Comparison of ENCODE assay signal across 9 cellular contexts in genomic region chr10:7756360-7756992, GRCh38. TPM values are rescaled to one million over a fixed set of nuclear protein-coding genes. Genes with fewer than 3 reads are reported as not detected.
DNase-seq lines count a peak whose midpoint lies in the region; ATAC-seq, FAIRE-seq and TF ChIP-seq lines count a peak whose summit lies in the region.
"Had no signal": no experiment of that assay in that cellular context is flagged by ENCODE, and none has a peak within 500 bp of the region (broad histone marks: within the 10 kb centered on the region; RNA-seq: fewer than 3 reads in every experiment).

No MANE protein-coding gene starts in this region.

- TF ChIP-seq EP300 in HepG2 (IDR thresholded peaks at IDR 0.05; ENCODE audit: low read depth in 2 of 2, low read length in 2 of 2) (no peak), HepG2 (CRISPR knock-in tag; IDR thresholded peaks at IDR 0.05; ENCODE audit: borderline replicate concordance) (no peak)

- H3K4me2 ChIP-seq in MM.1S (ENCODE audit: low read depth, low read length) (no peak overlapping the region), astrocyte (ENCODE audit: low read length) (no peak overlapping the region), HepG2 (ENCODE audit: low read depth, low read length) (no peak overlapping the region)

- in situ Hi-C loops in HepG2 (cut with HindIII; ENCODE audit: extremely low pct_ligation_motif_present, low pct_unique_long_range_greater_than_20kb), result loop anchor here (25.0 kb wide), 1 partner anchor 1556 kb away; no protein-coding TSS in a partner anchor

- H3K4me3 ChIP-seq in MM.1S (ENCODE audit: low read length) (no peak overlapping the region), astrocyte (ENCODE audit: insufficient read depth, low read depth, low read length) (no peak overlapping the region), HepG2 (replicated peaks in 1 of 3; ENCODE audit: insufficient read depth in 1 of 3, low read depth in 2 of 3, low read length in 3 of 3) (no peak overlapping the region)

- H3K79me2 ChIP-seq in MM.1S (ENCODE audit: low read length) (no peaks in the 10 kb centered on the region), astrocyte (ENCODE audit: insufficient read depth, low read length) (no peaks in the 10 kb centered on the region), HepG2 (ENCODE audit: insufficient read depth, low read length) (no peaks in the 10 kb centered on the region)

- H3K9me3 ChIP-seq in MM.1S (replicated peaks; ENCODE audit: insufficient read depth, low read length), result no peaks in the 10 kb centered on the region
- H3K9me3 ChIP-seq in astrocyte (ENCODE audit: insufficient read depth, low read depth, low read length), result no peaks in the 10 kb centered on the region
- no peaks in the 10 kb centered on the region for H3K9me3 ChIP-seq in HepG2 (ENCODE audit: low read length)

- no peaks in the 10 kb centered on the region for H3K9me3 Mint-ChIP-seq in activated CD4-positive, alpha-beta T cell treated with anti-CD3 and anti-CD28 coated beads for 36 hours (ENCODE audit: low read depth)
- H3K9me3 Mint-ChIP-seq in astrocyte (ENCODE audit: unreplicated experiment), result no peaks in the 10 kb centered on the region

- H3K4me1 ChIP-seq in MM.1S (ENCODE audit: low read length) (no peaks in the 10 kb centered on the region), astrocyte (ENCODE audit: insufficient read depth, low read length) (no peaks in the 10 kb centered on the region), HepG2 (ENCODE audit: insufficient read depth, low read length) (no peaks in the 10 kb centered on the region)

- peak; percentile 54; the same call in 1 of the 2 replicates for TF ChIP-seq RAD21 in HepG2 (CRISPR knock-in tag; IDR thresholded peaks at IDR 0.05)

- BruUV-seq in HepG2 (replicated peaks; lab: Mats Ljungman, UMichigan), result no TSS peak

- DNase-seq in activated CD4-positive, alpha-beta T cell treated with anti-CD3 and anti-CD28 coated beads for 36 hours, result peak; percentile 49
- no peak for DNase-seq in activated CD4-positive, alpha-beta T cell treated with anti-CD3 and anti-CD28 coated beads for 1 hour
- DNase-seq in MM.1S (peak; percentile 35), astrocyte (ENCODE audit: low read depth) (no peak), HepG2 (ENCODE audit: low spot score) (peak; percentile 41)

- no peak overlapping the region for H3K27ac Mint-ChIP-seq in activated CD4-positive, alpha-beta T cell treated with anti-CD3 and anti-CD28 coated beads for 36 hours
- no peak overlapping the region for H3K27ac Mint-ChIP-seq in astrocyte (ENCODE audit: unreplicated experiment)

- TF ChIP-seq CTCF in MM.1S (IDR thresholded peaks at IDR 0.05; ENCODE audit: low read length) (peak; percentile 45), astrocyte (IDR thresholded peaks at IDR 0.05; ENCODE audit: insufficient read depth, low read depth, low read length) (peak; percentile 32), HepG2 (CRISPR knock-in tag; IDR thresholded peaks at IDR 0.05) (peak; percentile 73)

- POLR2A ChIA-PET in activated CD4-positive, alpha-beta T cell treated with anti-CD3 and anti-CD28 coated beads for 36 hours (lab: Charles Lee), result interaction anchor here (0.6 kb wide), 1 partner anchor 309 kb away, joined by 6 read pairs; no protein-coding TSS in a partner anchor
- POLR2A ChIA-PET in HepG2 (lab: Yijun Ruan, JAX), result interaction anchor here (0.6 to 1.9 kb wide), 5 partner anchors 11 to 70 kb away, joined by 3 to 8 read pairs (median 4); partner anchors contain the start of genes ATP5F1C, ITIH2 and KIN

- FAIRE-seq in astrocyte (lab: Jason Lieb, UNC) (no peak), HepG2 (lab: Jason Lieb, UNC) (peak; percentile 39)
- FAIRE-seq: G401.6 had no signal

- no peak for TF ChIP-seq POLR2A in HepG2 (IDR thresholded peaks at IDR 0.05; ENCODE audit: insufficient read depth in 1 of 2, low read depth in 2 of 2, low read length in 2 of 2)

- no peaks in the 10 kb centered on the region for H3K9me2 ChIP-seq in MM.1S (replicated peaks; ENCODE audit: insufficient read depth, low read length)

- CTCF ChIA-PET in activated CD4-positive, alpha-beta T cell treated with anti-CD3 and anti-CD28 coated beads for 36 hours (lab: Charles Lee), result interaction anchor here (0.6 to 1.0 kb wide), 3 partner anchors 20 to 1824 kb away, joined by 3 to 4 read pairs (median 4); partner anchors contain the start of genes ATP5F1C and KIN
- CTCF ChIA-PET in HepG2 (lab: Yijun Ruan, JAX; ENCODE audit: low intra/inter-chr PET ratio, low total read pairs), result interaction anchor here (0.7 to 1.9 kb wide), 2 partner anchors 231 to 1545 kb away, joined by 3 to 10 read pairs; no protein-coding TSS in a partner anchor

- no peaks in the 10 kb centered on the region for H3F3A ChIP-seq in MM.1S (ENCODE audit: insufficient read depth, low read length)

- ATAC-seq in activated CD4-positive, alpha-beta T cell treated with anti-CD3 and anti-CD28 coated beads for 36 hours, result peak; percentile 53
- ATAC-seq in HepG2 (peak; percentile 87), HG03025 (IDR thresholded peaks at IDR 0.05; ENCODE audit: low FRiP score, unreplicated experiment) (no peak), HG02798 (IDR thresholded peaks at IDR 0.05; ENCODE audit: poor library complexity, unreplicated experiment) (no peak), HG02610 (IDR thresholded peaks at IDR 0.05; ENCODE audit: unreplicated experiment) (no peak)

- H3K9ac ChIP-seq in MM.1S (ENCODE audit: low read length) (no peak overlapping the region), astrocyte (ENCODE audit: low read length) (no peak overlapping the region), HepG2 (ENCODE audit: insufficient read depth, low read depth, low read length) (no peak overlapping the region)

- 80% methylated on average over 7 of the region's 7 CpGs for WGBS in HepG2 (ENCODE audit: low lambda C conversion rate)

- H3K27me3 ChIP-seq in MM.1S (replicated peaks; ENCODE audit: insufficient read depth, low read length) (no peaks in the 10 kb centered on the region), astrocyte (ENCODE audit: insufficient read depth, low read length) (no peaks in the 10 kb centered on the region), HepG2 (ENCODE audit: control insufficient read depth in 1 of 2, insufficient read depth in 2 of 2, low read length in 2 of 2) (no peaks in the 10 kb centered on the region)

- H3K27ac ChIP-seq in MM.1S (ENCODE audit: low read length) (no peak overlapping the region), astrocyte (ENCODE audit: low read depth, low read length) (no peak overlapping the region), HepG2 (ENCODE audit: extremely low read length, insufficient read depth, low read length) (no peak overlapping the region)

- no peaks in the 10 kb centered on the region for H3K27me3 Mint-ChIP-seq in activated CD4-positive, alpha-beta T cell treated with anti-CD3 and anti-CD28 coated beads for 36 hours
- no peaks in the 10 kb centered on the region for H3K27me3 Mint-ChIP-seq in astrocyte (ENCODE audit: low read depth, unreplicated experiment)

- intact Hi-C loops in activated CD4-positive, alpha-beta T cell treated with anti-CD3 and anti-CD28 coated beads for 36 hours (cut with DNase I, micrococcal nuclease), result loop anchor here (1.0 to 10.0 kb wide), 3 partner anchors 232 to 1549 kb away; no protein-coding TSS in a partner anchor
- intact Hi-C loops in HepG2 (cut with micrococcal nuclease; ENCODE audit: unreplicated experiment), result loop anchor here (2.0 to 5.0 kb wide), 3 partner anchors 61 to 1546 kb away; partner anchors contain the start of gene TAF3

- H4K20me1 ChIP-seq in MM.1S (ENCODE audit: insufficient read depth, low read length) (no peaks in the 10 kb centered on the region), astrocyte (ENCODE audit: insufficient read depth, low read length) (peaks cover 4% of the 10 kb centered on the region), HepG2 (ENCODE audit: insufficient read depth, low read length) (no peaks in the 10 kb centered on the region)

- no peaks in the 10 kb centered on the region; the same call in 1 of the 2 replicates for H3K36me3 ChIP-seq in MM.1S (replicated peaks; ENCODE audit: insufficient read depth, low read length)
- peaks cover 57% of the 10 kb centered on the region for H3K36me3 ChIP-seq in astrocyte (ENCODE audit: insufficient read depth, low read length)
- H3K36me3 ChIP-seq in HepG2 (replicated peaks in 1 of 2; ENCODE audit: control insufficient read depth in 1 of 2, insufficient read depth in 2 of 2, low read length in 2 of 2), result peaks cover 5 to 56% of the 10 kb centered on the region in 2 experiments

- no peak overlapping the region for H3K4me3 Mint-ChIP-seq in activated CD4-positive, alpha-beta T cell treated with anti-CD3 and anti-CD28 coated beads for 36 hours
- no peak overlapping the region for H3K4me3 Mint-ChIP-seq in astrocyte (ENCODE audit: unreplicated experiment)

- peaks cover 46% of the 10 kb centered on the region for H3K36me3 Mint-ChIP-seq in activated CD4-positive, alpha-beta T cell treated with anti-CD3 and anti-CD28 coated beads for 36 hours (ENCODE audit: low read depth)
- peaks cover 5% of the 10 kb centered on the region for H3K36me3 Mint-ChIP-seq in astrocyte (ENCODE audit: low read depth, unreplicated experiment)

- H2AFZ ChIP-seq in MM.1S (ENCODE audit: low read length) (no peak overlapping the region), astrocyte (ENCODE audit: low read depth, low read length) (no peak overlapping the region), HepG2 (ENCODE audit: low read length) (no peak overlapping the region)

- no peaks in the 10 kb centered on the region for H3K4me1 Mint-ChIP-seq in activated CD4-positive, alpha-beta T cell treated with anti-CD3 and anti-CD28 coated beads for 36 hours
- H3K4me1 Mint-ChIP-seq in astrocyte (ENCODE audit: low read depth, unreplicated experiment), result no peaks in the 10 kb centered on the region

RNA-seq across cellular contexts. Expression of gene KIN, which starts 31.3 kb away (rescaled TPM):
- total RNA-seq in activated CD4-positive, alpha-beta T cell treated with anti-CD3 and anti-CD28 coated beads for 36 hours, result 10 to 100 TPM; 15.0 to 15.1 TPM
- 14.1 and 18.0 TPM in 2 replicates for total RNA-seq in astrocyte
- 23.2 and 34.6 TPM in 2 replicates for total RNA-seq in HepG2 (2016; rRNA removed; fragmentation: Illumina TruSeq; extraction: Trizol)
- 6.2 and 6.5 TPM in 2 replicates for total RNA-seq in HepG2 (2016; cell fraction: cytosol; rRNA removed; fragmentation: Illumina TruSeq; extraction: Trizol; ENCODE audit: low read depth)
- 23.1 and 32.6 TPM in 2 replicates for total RNA-seq in HepG2 (2016; cell fraction: insoluble cytoplasmic fraction; rRNA removed; fragmentation: Illumina TruSeq; extraction: Trizol)
- 4.8 and 7.1 TPM in 2 replicates for total RNA-seq in HepG2 (2016; cell fraction: membrane; rRNA removed; fragmentation: Illumina TruSeq; extraction: Trizol)
- total RNA-seq in HepG2 (2016; cell fraction: nucleus; rRNA removed; fragmentation: Illumina TruSeq; extraction: Trizol), result 13.7 and 13.9 TPM in 2 replicates
- polyA plus RNA-seq in HepG2 (2011; rRNA removed), result 3.8 and 4.9 TPM in 2 replicates
- polyA plus RNA-seq in HepG2 (2011; cell fraction: cytosol; rRNA removed), result 0.99 and 1.8 TPM in 2 replicates
- 3.1 and 4.2 TPM in 2 replicates for polyA plus RNA-seq in HepG2 (2011; cell fraction: nucleus; rRNA removed)
- 7.4 and 9.5 TPM in 2 replicates for polyA plus RNA-seq in HepG2 (2012)
- polyA plus RNA-seq in HepG2 (2016; cell fraction: cytosol; fragmentation: Illumina TruSeq; extraction: Trizol; ENCODE audit: low read depth), result 2.2 and 2.8 TPM in 2 replicates
- polyA plus RNA-seq in HepG2 (2016; cell fraction: insoluble cytoplasmic fraction; fragmentation: Illumina TruSeq; extraction: Trizol; ENCODE audit: low read depth), result 37.5 and 38.1 TPM in 2 replicates
- 2.8 and 5.0 TPM in 2 replicates for polyA plus RNA-seq in HepG2 (2016; cell fraction: membrane; fragmentation: Illumina TruSeq; extraction: Trizol; ENCODE audit: low read depth)
- 28.2 and 28.5 TPM in 2 replicates for polyA plus RNA-seq in HepG2 (2016; cell fraction: nucleus; fragmentation: Illumina TruSeq; extraction: Trizol; ENCODE audit: insufficient read depth, low read depth)
- 1.4 and 2.1 TPM in 2 replicates for polyA minus RNA-seq in HepG2 (2011; rRNA and poly(A)+ RNA removed; ENCODE audit: low replicate concordance)
- polyA minus RNA-seq in HepG2 (2011; cell fraction: cytosol; rRNA and poly(A)+ RNA removed), result 0.79 and 3.4 TPM in 2 replicates
- 15.2 and 16.6 TPM in 2 replicates for polyA minus RNA-seq in HepG2 (2011; cell fraction: nucleus; rRNA and poly(A)+ RNA removed)

RNA-seq across cellular contexts. Expression of gene ATP5F1C, which starts 31.5 kb away (rescaled TPM):
- 100 to 1,000 TPM; 317 to 396 TPM for total RNA-seq in activated CD4-positive, alpha-beta T cell treated with anti-CD3 and anti-CD28 coated beads for 36 hours
- total RNA-seq in astrocyte (231 and 267 TPM in 2 replicates), HepG2 (2016; rRNA removed; fragmentation: Illumina TruSeq; extraction: Trizol) (416 and 578 TPM in 2 replicates)
- total RNA-seq in HepG2 (2016; cell fraction: cytosol; rRNA removed; fragmentation: Illumina TruSeq; extraction: Trizol; ENCODE audit: low read depth), result 310 and 312 TPM in 2 replicates
- total RNA-seq in HepG2 (2016; cell fraction: insoluble cytoplasmic fraction; rRNA removed; fragmentation: Illumina TruSeq; extraction: Trizol), result 377 and 636 TPM in 2 replicates
- 216 and 241 TPM in 2 replicates for total RNA-seq in HepG2 (2016; cell fraction: membrane; rRNA removed; fragmentation: Illumina TruSeq; extraction: Trizol)
- total RNA-seq in HepG2 (2016; cell fraction: nucleus; rRNA removed; fragmentation: Illumina TruSeq; extraction: Trizol), result 154 and 197 TPM in 2 replicates
- polyA plus RNA-seq in HepG2 (2011; rRNA removed), result 306 and 407 TPM in 2 replicates
- 194 and 253 TPM in 2 replicates for polyA plus RNA-seq in HepG2 (2011; cell fraction: cytosol; rRNA removed)
- 103 and 113 TPM in 2 replicates for polyA plus RNA-seq in HepG2 (2011; cell fraction: nucleus; rRNA removed)
- 284 and 407 TPM in 2 replicates for polyA plus RNA-seq in HepG2 (2012)
- 133 and 146 TPM in 2 replicates for polyA plus RNA-seq in HepG2 (2016; cell fraction: cytosol; fragmentation: Illumina TruSeq; extraction: Trizol; ENCODE audit: low read depth)
- polyA plus RNA-seq in HepG2 (2016; cell fraction: insoluble cytoplasmic fraction; fragmentation: Illumina TruSeq; extraction: Trizol; ENCODE audit: low read depth), result 505 and 556 TPM in 2 replicates
- polyA plus RNA-seq in HepG2 (2016; cell fraction: membrane; fragmentation: Illumina TruSeq; extraction: Trizol; ENCODE audit: low read depth), result 146 and 154 TPM in 2 replicates
- 214 and 230 TPM in 2 replicates for polyA plus RNA-seq in HepG2 (2016; cell fraction: nucleus; fragmentation: Illumina TruSeq; extraction: Trizol; ENCODE audit: insufficient read depth, low read depth)
- polyA minus RNA-seq in HepG2 (2011; rRNA and poly(A)+ RNA removed; ENCODE audit: low replicate concordance), result 118 and 140 TPM in 2 replicates
- 138 and 142 TPM in 2 replicates for polyA minus RNA-seq in HepG2 (2011; cell fraction: cytosol; rRNA and poly(A)+ RNA removed)
- 96.7 and 139 TPM in 2 replicates for polyA minus RNA-seq in HepG2 (2011; cell fraction: nucleus; rRNA and poly(A)+ RNA removed)

RNA-seq across cellular contexts. Expression of gene ITIH2, which starts 53.4 kb away (rescaled TPM):
- not detected for total RNA-seq in activated CD4-positive, alpha-beta T cell treated with anti-CD3 and anti-CD28 coated beads for 36 hours
- not detected in 2 replicates for total RNA-seq in astrocyte
- total RNA-seq in HepG2 (2016; rRNA removed; fragmentation: Illumina TruSeq; extraction: Trizol), result 603 and 1,197 TPM in 2 replicates
- 49.3 and 57.5 TPM in 2 replicates for total RNA-seq in HepG2 (2016; cell fraction: cytosol; rRNA removed; fragmentation: Illumina TruSeq; extraction: Trizol; ENCODE audit: low read depth)
- total RNA-seq in HepG2 (2016; cell fraction: insoluble cytoplasmic fraction; rRNA removed; fragmentation: Illumina TruSeq; extraction: Trizol), result 560 and 1,175 TPM in 2 replicates
- 127 and 151 TPM in 2 replicates for total RNA-seq in HepG2 (2016; cell fraction: membrane; rRNA removed; fragmentation: Illumina TruSeq; extraction: Trizol)
- total RNA-seq in HepG2 (2016; cell fraction: nucleus; rRNA removed; fragmentation: Illumina TruSeq; extraction: Trizol), result 929 and 1,111 TPM in 2 replicates
- polyA plus RNA-seq in HepG2 (2011; rRNA removed), result 1,427 and 1,430 TPM in 2 replicates
- polyA plus RNA-seq in HepG2 (2011; cell fraction: cytosol; rRNA removed), result 1,054 and 1,367 TPM in 2 replicates
- 619 and 697 TPM in 2 replicates for polyA plus RNA-seq in HepG2 (2011; cell fraction: nucleus; rRNA removed)
- polyA plus RNA-seq in HepG2 (2012), result 1,282 and 1,626 TPM in 2 replicates
- 51.7 and 58.6 TPM in 2 replicates for polyA plus RNA-seq in HepG2 (2016; cell fraction: cytosol; fragmentation: Illumina TruSeq; extraction: Trizol; ENCODE audit: low read depth)
- 462 and 464 TPM in 2 replicates for polyA plus RNA-seq in HepG2 (2016; cell fraction: insoluble cytoplasmic fraction; fragmentation: Illumina TruSeq; extraction: Trizol; ENCODE audit: low read depth)
- 94.8 and 114 TPM in 2 replicates for polyA plus RNA-seq in HepG2 (2016; cell fraction: membrane; fragmentation: Illumina TruSeq; extraction: Trizol; ENCODE audit: low read depth)
- 923 and 981 TPM in 2 replicates for polyA plus RNA-seq in HepG2 (2016; cell fraction: nucleus; fragmentation: Illumina TruSeq; extraction: Trizol; ENCODE audit: insufficient read depth, low read depth)
- polyA minus RNA-seq in HepG2 (2011; rRNA and poly(A)+ RNA removed; ENCODE audit: low replicate concordance), result 0.26 and 658 TPM in 2 replicates
- 661 and 1,052 TPM in 2 replicates for polyA minus RNA-seq in HepG2 (2011; cell fraction: cytosol; rRNA and poly(A)+ RNA removed)
- polyA minus RNA-seq in HepG2 (2011; cell fraction: nucleus; rRNA and poly(A)+ RNA removed), result 465 and 707 TPM in 2 replicates

Comparison
In these comparisons a context has a peak if more than half of its experiments do, and no peak if none do; other contexts are left out.
1. DNase-seq: peak in activated CD4-positive, alpha-beta T cell treated with anti-CD3 and anti-CD28 coated beads for 36 hours (single experiment), MM.1S (single experiment) and HepG2 (single experiment); none in activated CD4-positive, alpha-beta T cell treated with anti-CD3 and anti-CD28 coated beads for 1 hour (single experiment) and astrocyte (single experiment).
2. ATAC-seq: peak in activated CD4-positive, alpha-beta T cell treated with anti-CD3 and anti-CD28 coated beads for 36 hours (single experiment) and HepG2 (single experiment); none in HG03025 (single experiment), HG02798 (single experiment) and HG02610 (single experiment).
3. RNA of gene ITIH2, which starts 53.4 kb away (total RNA-seq): 49.3 to 1,197 TPM in HepG2; not detected in activated CD4-positive, alpha-beta T cell treated with anti-CD3 and anti-CD28 coated beads for 36 hours and not detected in astrocyte; every median in the first group is over 10 times any median in the second.
4. Peak in every context shown above with its lines, with median percentiles within 50 percentile points of each other: CTCF ChIP-seq.